Comparison of ENCODE assay signal across 14 cellular contexts in the genomic region with DNA sequence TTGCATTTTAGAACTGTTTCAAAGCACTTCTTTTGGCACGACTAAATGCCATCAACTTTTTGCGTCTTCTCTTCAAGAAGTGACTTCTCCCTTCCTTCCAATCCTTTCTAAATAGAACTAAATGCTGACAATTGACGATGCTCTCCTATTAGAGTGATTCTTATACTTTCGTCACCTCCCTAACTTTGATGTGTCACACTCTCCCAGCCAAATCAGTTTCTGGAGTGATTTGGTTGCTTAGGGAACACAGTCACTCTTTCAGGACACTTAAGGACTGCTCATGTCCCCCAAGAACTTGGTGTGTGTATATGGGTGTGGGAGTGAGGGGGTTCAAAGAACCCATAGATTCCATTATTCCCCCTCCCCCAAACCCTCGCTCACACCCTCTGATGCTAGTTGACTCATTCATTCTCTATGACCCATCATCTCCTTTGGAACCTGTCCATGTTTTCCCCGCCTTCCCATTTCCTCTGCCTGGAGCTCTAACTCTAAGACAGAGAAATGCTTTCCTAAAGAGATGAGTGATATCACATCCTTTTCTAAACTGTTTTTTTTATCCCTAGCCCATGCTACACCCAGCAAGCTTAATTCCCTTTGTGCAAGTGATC. TPM values are rescaled to one million over a fixed set of nuclear protein-coding genes. Genes with fewer than 3 reads are reported as not detected.
DNase-seq lines count a peak whose midpoint lies in the region; ATAC-seq and TF ChIP-seq lines count a peak whose summit lies in the region.
"Had no signal": no experiment of that assay in that cellular context is flagged by ENCODE, and none has a peak within 500 bp of the region (broad histone marks: within the 10 kb centered on the region; RNA-seq: fewer than 3 reads in every experiment).

No MANE protein-coding gene starts in this region.

- H3K4me3 Mint-ChIP-seq in CD8-positive, alpha-beta memory T cell: no peak overlapping the region
- H3K4me3 Mint-ChIP-seq: CD8-positive, alpha-beta T cell; endodermal cell; H9; nephron progenitor cell had no signal

- H3K4me2 ChIP-seq in OCI-LY7 (ENCODE audit: low read length): no peak overlapping the region

- intact Hi-C loops in OCI-LY7 (cut with micrococcal nuclease; ENCODE audit: unreplicated experiment): no loop called here

- H3K4me3 ChIP-seq in OCI-LY7 (ENCODE audit: low read depth, low read length, poor library complexity, severe bottlenecking): no peak overlapping the region
- no peak overlapping the region for H3K4me3 ChIP-seq in CD8-positive, alpha-beta memory T cell (ENCODE audit: low read length)

- no peak for TF ChIP-seq CTCF in OCI-LY7 (conservative IDR thresholded peaks at IDR 0.05; ENCODE audit: low read length)

- H3K36me3 Mint-ChIP-seq in CD8-positive, alpha-beta memory T cell: no peaks in the 10 kb centered on the region
- H3K36me3 Mint-ChIP-seq: CD8-positive, alpha-beta T cell had no signal

- CTCF ChIA-PET in OCI-LY7 (lab: Charles Lee; ENCODE audit: unreplicated experiment): no interaction called here
- CTCF ChIA-PET in CD8-positive, alpha-beta memory T cell (lab: Charles Lee): no interaction called here

- no peaks in the 10 kb centered on the region for H4K20me1 ChIP-seq in OCI-LY7 (ENCODE audit: insufficient read depth, low read length)

- H3K9me3 Mint-ChIP-seq in CD8-positive, alpha-beta memory T cell: no peaks in the 10 kb centered on the region
- H3K9me3 Mint-ChIP-seq: CD8-positive, alpha-beta T cell had no signal

- BruUV-seq in OCI-LY7 (replicated peaks; lab: Mats Ljungman, UMichigan): no TSS peak

- no peaks in the 10 kb centered on the region for H3K9me3 ChIP-seq in OCI-LY7 (ENCODE audit: low read length)
- H3K9me3 ChIP-seq in CD8-positive, alpha-beta memory T cell (ENCODE audit: low read length): no peaks in the 10 kb centered on the region

- H3K36me3 ChIP-seq in OCI-LY7 (ENCODE audit: insufficient read depth, low read length): no peaks in the 10 kb centered on the region
- no peaks in the 10 kb centered on the region for H3K36me3 ChIP-seq in CD8-positive, alpha-beta memory T cell (ENCODE audit: insufficient read depth, low read length)

- H3K9me2 ChIP-seq in OCI-LY7 (ENCODE audit: insufficient read depth, low read length): no peaks in the 10 kb centered on the region

- H3K27ac ChIP-seq in OCI-LY7 (ENCODE audit: low read depth, low read length, poor library complexity, severe bottlenecking): no peak overlapping the region
- no peak overlapping the region for H3K27ac ChIP-seq in CD8-positive, alpha-beta memory T cell (ENCODE audit: low read depth, low read length)

- no peaks in the 10 kb centered on the region for H3K4me1 ChIP-seq in OCI-LY7 (ENCODE audit: insufficient read depth, low read length, poor library complexity, severe bottlenecking)
- no peaks in the 10 kb centered on the region for H3K4me1 ChIP-seq in CD8-positive, alpha-beta memory T cell (ENCODE audit: insufficient read depth, low read length)

- H3K27ac Mint-ChIP-seq in CD8-positive, alpha-beta memory T cell: no peak overlapping the region
- H3K27ac Mint-ChIP-seq: CD8-positive, alpha-beta T cell; endodermal cell; H9; nephron progenitor cell had no signal

- no peaks in the 10 kb centered on the region for H3K27me3 ChIP-seq in CD8-positive, alpha-beta memory T cell (ENCODE audit: insufficient read depth, low read length, poor library complexity, severe bottlenecking)

- no peaks in the 10 kb centered on the region for H3K4me1 Mint-ChIP-seq in CD8-positive, alpha-beta memory T cell
- H3K4me1 Mint-ChIP-seq: nephron progenitor cell had no signal

- peak; percentile 54 for DNase-seq in COLO829 (ENCODE audit: low spot score)
- DNase-seq in M059J (ENCODE audit: low read depth): peak; percentile 90
- peak; percentile 90 for DNase-seq in dermis blood vessel endothelial cell
- DNase-seq in myocyte (ENCODE audit: low read depth): peak; percentile 59
- no peak for DNase-seq in NCI-H2196 treated with DMSO at 0.1 percent for 48 hours (lab: John Stamatoyannopoulos, UW; ENCODE audit: unreplicated experiment)
- no peak for DNase-seq in OCI-LY7 (ENCODE audit: low spot score)
- no peak for DNase-seq in CD8-positive, alpha-beta memory T cell
- DNase-seq: activated CD8-positive, alpha-beta memory T cell treated with anti-CD3 and anti-CD28 coated beads, Interleukin-2, amount 50 U/mL, for 4 hours; CD8-positive, alpha-beta T cell; endodermal cell; H9; nephron progenitor cell; OCI-M1 had no signal

- peaks cover 11 to 32% of the 10 kb centered on the region in 2 donors for H3K27me3 Mint-ChIP-seq in CD8-positive, alpha-beta memory T cell

- H2AFZ ChIP-seq in OCI-LY7 (ENCODE audit: low read length): no peak overlapping the region

- ATAC-seq in HG02763 (IDR thresholded peaks at IDR 0.05; ENCODE audit: unreplicated experiment): no peak
- ATAC-seq: CD8-positive, alpha-beta T cell had no signal

- H3K79me2 ChIP-seq in OCI-LY7 (ENCODE audit: insufficient read depth, low read depth, low read length): no peaks in the 10 kb centered on the region

- POLR2A ChIA-PET in OCI-LY7 (lab: Charles Lee): no interaction called here
- POLR2A ChIA-PET in CD8-positive, alpha-beta memory T cell (lab: Charles Lee): no interaction called here

RNA-seq across cellular contexts. Expression of gene AREG, which starts 26.8 kb away (rescaled TPM):
- total RNA-seq in M059J (2014; rRNA removed; shearing (Covaris generic)): not detected in 2 replicates
- total RNA-seq in dermis blood vessel endothelial cell (0.19 and 0.34 TPM in 2 replicates), myocyte (not detected in 2 replicates), OCI-LY7 (2022) (not detected in 2 replicates)
- polyA plus RNA-seq in myocyte (2012): 0.10 TPM
- total RNA-seq in OCI-LY7 (2014; rRNA removed; shearing (Covaris generic)): not detected in 2 replicates
- under 1 TPM; 0.38 to 0.46 TPM for total RNA-seq in CD8-positive, alpha-beta memory T cell
- 3.3 TPM for polyA plus RNA-seq in CD8-positive, alpha-beta memory T cell

RNA-seq across cellular contexts. Expression of gene EREG, which starts 53.2 kb away (rescaled TPM):
- total RNA-seq in M059J (2014; rRNA removed; shearing (Covaris generic)): 1.6 and 2.0 TPM in 2 replicates
- under 0.01 TPM in 2 replicates for total RNA-seq in dermis blood vessel endothelial cell
- total RNA-seq in myocyte: 0.05 TPM in 1 of 2 replicates, not detected in the other
- polyA plus RNA-seq in myocyte (2012): not detected
- not detected in 2 replicates for total RNA-seq in OCI-LY7 (2014; rRNA removed; shearing (Covaris generic))
- not detected in 2 replicates for total RNA-seq in OCI-LY7 (2022)
- not detected for total RNA-seq in CD8-positive, alpha-beta memory T cell
- polyA plus RNA-seq in CD8-positive, alpha-beta memory T cell: not detected
- total RNA-seq: H9 had no signal

Comparison
In these comparisons a context has a peak if more than half of its experiments do, and no peak if none do; other contexts are left out.
1. DNase-seq: peak in COLO829 (single experiment), M059J (single experiment), dermis blood vessel endothelial cell (single experiment) and myocyte (single experiment); none in NCI-H2196 treated with DMSO at 0.1 percent for 48 hours (single experiment), OCI-LY7 (single experiment) and CD8-positive, alpha-beta memory T cell (0 of 5).